Comparison of ENCODE assay signal across 9 cellular contexts in the genomic region with DNA sequence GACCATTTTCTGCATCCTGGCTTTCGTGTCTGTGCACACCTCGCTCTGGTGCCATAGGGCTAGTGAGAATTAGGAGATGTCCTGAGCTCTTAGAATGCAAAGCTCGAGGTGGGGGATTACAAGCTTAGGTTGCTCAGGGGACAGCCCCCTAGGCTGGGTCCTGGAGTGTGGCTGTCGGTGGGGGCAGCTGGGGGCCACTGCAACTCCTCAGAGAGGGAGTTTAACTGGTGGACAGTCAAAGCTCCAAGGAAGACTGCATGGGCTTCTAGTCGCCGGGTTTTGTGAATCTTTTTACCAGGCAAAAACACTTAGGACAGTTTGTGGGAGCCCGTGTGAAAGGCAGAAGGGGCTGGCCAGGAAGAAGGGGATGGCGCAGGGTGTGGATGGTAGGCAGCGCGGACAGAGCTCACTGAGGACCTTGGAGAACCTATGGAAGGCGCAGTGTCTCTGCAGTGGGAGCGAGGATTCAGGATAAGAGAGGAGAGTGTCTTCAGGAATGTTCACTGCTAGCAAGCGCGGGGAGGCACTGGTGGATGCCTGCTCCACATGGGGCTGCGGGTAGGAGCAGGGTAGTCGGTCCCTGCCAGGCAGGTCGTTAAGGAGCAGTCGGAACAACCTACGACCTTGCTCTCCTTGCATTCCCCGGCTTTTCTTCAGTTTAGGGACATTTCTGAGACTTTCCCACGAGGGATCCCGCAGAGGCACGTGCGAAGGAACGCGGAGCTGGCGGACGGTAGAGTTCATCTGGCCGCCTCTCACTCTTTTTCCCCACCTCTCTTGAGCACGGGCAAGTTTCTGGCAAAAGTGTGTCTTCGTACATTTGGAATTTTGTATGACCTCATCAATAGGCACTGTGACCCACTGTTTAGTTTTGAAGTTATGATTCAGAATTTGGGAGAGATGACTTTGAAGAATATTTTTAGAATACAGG. TPM values are rescaled to one million over a fixed set of nuclear protein-coding genes. Genes with fewer than 3 reads are reported as not detected.
DNase-seq lines count a peak whose midpoint lies in the region; ATAC-seq, FAIRE-seq and TF ChIP-seq lines count a peak whose summit lies in the region.
"Had no signal": no experiment of that assay in that cellular context is flagged by ENCODE, and none has a peak within 500 bp of the region (broad histone marks: within the 10 kb centered on the region; RNA-seq: fewer than 3 reads in every experiment).

No MANE protein-coding gene starts in this region.

- in situ Hi-C loops in mammary epithelial cell (cut with MboI; ENCODE audit: low sequenced_read_pairs in 2 of 2) (no loop called here), HepG2 (cut with HindIII; ENCODE audit: extremely low pct_ligation_motif_present, low pct_unique_long_range_greater_than_20kb) (no loop called here)

- TF ChIP-seq POLR2A in HepG2 (IDR thresholded peaks at IDR 0.05; ENCODE audit: insufficient read depth in 1 of 2, low read depth in 2 of 2, low read length in 2 of 2) (peak in 1 of 2 experiments; percentile 62; a peak in 2 of 4 replicates), suprapubic skin (IDR thresholded peaks at IDR 0.05) (no peak), GM18505 (IDR thresholded peaks at IDR 0.05; ENCODE audit: borderline replicate concordance, extremely low read depth, insufficient read depth, insufficient read length) (no peak)

- H3K27me3 ChIP-seq in HUES64 (ENCODE audit: insufficient read depth, low read length) (0 out of 2 replicates have a peak, but pooled peaks cover 3% of the 10 kb centered on the region), mammary epithelial cell (ENCODE audit: insufficient read depth, low read length) (no peaks in the 10 kb centered on the region), HepG2 (ENCODE audit: control insufficient read depth in 1 of 2, insufficient read depth in 2 of 2, low read length in 2 of 2) (no peaks in the 10 kb centered on the region), suprapubic skin (no peaks in the 10 kb centered on the region)

- BruUV-seq in mammary epithelial cell (replicated peaks; lab: Mats Ljungman, UMichigan) (no TSS peak), HepG2 (replicated peaks; lab: Mats Ljungman, UMichigan) (no TSS peak)

- ATAC-seq in HepG2 (no peak), GM18505 (IDR thresholded peaks at IDR 0.05; ENCODE audit: unreplicated experiment) (no peak)

- TF ChIP-seq RAD21 in HepG2 (CRISPR knock-in tag; IDR thresholded peaks at IDR 0.05) = no peak

- H2AFZ ChIP-seq in mammary epithelial cell (ENCODE audit: low read depth, low read length) (peak overlapping the region; percentile 68), HepG2 (ENCODE audit: low read length) (no peak overlapping the region)

- CTCF ChIA-PET in mammary epithelial cell (lab: Charles Lee; ENCODE audit: low non-redundant PET) = interaction anchor here (0.5 kb wide), 1 partner anchor 179 kb away, joined by 3 read pairs; no protein-coding TSS in a partner anchor
- CTCF ChIA-PET in HepG2 (lab: Yijun Ruan, JAX; ENCODE audit: low intra/inter-chr PET ratio, low total read pairs) = no interaction called here

- intact Hi-C loops in mammary epithelial cell (cut with micrococcal nuclease) (loop anchor here (5.0 kb wide), 1 partner anchor 77 kb away; no protein-coding TSS in a partner anchor), HepG2 (cut with micrococcal nuclease; ENCODE audit: unreplicated experiment) (loop anchor here (5.0 kb wide), 1 partner anchor 77 kb away; no protein-coding TSS in a partner anchor)

- peak overlapping the region; percentile 83 for H3K4me2 ChIP-seq in mammary epithelial cell (ENCODE audit: insufficient read depth, low read depth, low read length)
- H3K4me2 ChIP-seq in HepG2 (ENCODE audit: low read depth, low read length) = peak overlapping the region; percentile 94

- DNase-seq in mammary epithelial cell = peak; percentile 73
- DNase-seq in HepG2 (ENCODE audit: low spot score) = no peak
- no peak for DNase-seq in suprapubic skin (ENCODE audit: low spot score in 2 of 2)
- DNase-seq in central memory CD4-positive, alpha-beta T cell = no peak
- DNase-seq in NCI-H2171 (lab: John Stamatoyannopoulos, UW) = no peak
- DNase-seq: activated naive CD8-positive, alpha-beta T cell treated with anti-CD3 and anti-CD28 coated beads, Interleukin-2, amount 10 ng/mL, durations not matched to agents 7 days and 5 days; SHP77 treated with DMSO at 0.1 percent for 48 hours had no signal

- dilution Hi-C loops in mammary epithelial cell (cut with HindIII; ENCODE audit: low sequenced_read_pairs) = loop anchor here (5.0 kb wide), 1 partner anchor 52 kb away; no protein-coding TSS in a partner anchor

- H3K4me1 ChIP-seq in HUES64 (ENCODE audit: insufficient read depth, low read length) (peaks cover 61% of the 10 kb centered on the region), mammary epithelial cell (ENCODE audit: insufficient read depth, low read length) (peaks cover 18% of the 10 kb centered on the region), HepG2 (ENCODE audit: insufficient read depth, low read length) (peaks cover 77% of the 10 kb centered on the region), suprapubic skin (peaks cover 58% of the 10 kb centered on the region)

- 27% methylated on average over 31 of the region's 31 CpGs for WGBS in HUES64
- WGBS in mammary epithelial cell (ENCODE audit: low coverage, missing lambda C conversion rate) = 11% methylated on average over 30 of the region's 31 CpGs
- WGBS in HepG2 (ENCODE audit: low lambda C conversion rate) = 35% methylated on average over 26 of the region's 31 CpGs
- 59% methylated on average over 31 of the region's 31 CpGs for WGBS in suprapubic skin

- H3K36me3 ChIP-seq in HUES64 (ENCODE audit: insufficient read depth, low read length) (no peaks in the 10 kb centered on the region), mammary epithelial cell (ENCODE audit: insufficient read depth, low read length) (no peaks in the 10 kb centered on the region), HepG2 (replicated peaks in 1 of 2; ENCODE audit: control insufficient read depth in 1 of 2, insufficient read depth in 2 of 2, low read length in 2 of 2) (peaks cover 8 to 13% of the 10 kb centered on the region in 2 experiments), suprapubic skin (peaks cover 6% of the 10 kb centered on the region)

- H3K79me2 ChIP-seq in mammary epithelial cell (ENCODE audit: insufficient read depth, low read length) (peaks cover 9% of the 10 kb centered on the region), HepG2 (ENCODE audit: insufficient read depth, low read length) (peaks cover 18% of the 10 kb centered on the region)

- no peak for TF ChIP-seq CTCF in mammary epithelial cell (conservative IDR thresholded peaks at IDR 0.05 in 1 of 2, IDR thresholded peaks at IDR 0.05 in 1 of 2; ENCODE audit: extremely low read depth in 1 of 2, insufficient read depth in 1 of 2, low read depth in 1 of 2, low read length in 2 of 2)
- no peak for TF ChIP-seq CTCF in HepG2 (CRISPR knock-in tag; IDR thresholded peaks at IDR 0.05)
- no peak for TF ChIP-seq CTCF in suprapubic skin (IDR thresholded peaks at IDR 0.05)

- H3K4me3 ChIP-seq in HUES64 (ENCODE audit: low read length) (peak overlapping the region; percentile 40), mammary epithelial cell (replicated peaks in 1 of 3; ENCODE audit: insufficient read depth in 1 of 3, low read depth in 2 of 3, low read length in 3 of 3) (peak overlapping the region; percentile 43 to 81 (median 65)), HepG2 (replicated peaks in 1 of 3; ENCODE audit: insufficient read depth in 1 of 3, low read depth in 2 of 3, low read length in 3 of 3) (peak overlapping the region; percentile 46 to 70 (median 60)), suprapubic skin (peak overlapping the region; percentile 40)

- no peak for FAIRE-seq in HepG2 (lab: Jason Lieb, UNC)

- POLR2A ChIA-PET in HepG2 (lab: Yijun Ruan, JAX) = interaction anchor here (0.6 to 6.7 kb wide), 3 partner anchors 18 to 233 kb away, joined by 3 to 120 read pairs (median 4); no protein-coding TSS in a partner anchor

- TF ChIP-seq EP300 in HepG2 (IDR thresholded peaks at IDR 0.05; ENCODE audit: low read depth in 2 of 2, low read length in 2 of 2) (no peak), HepG2 (CRISPR knock-in tag; IDR thresholded peaks at IDR 0.05; ENCODE audit: borderline replicate concordance) (no peak), suprapubic skin (IDR thresholded peaks at IDR 0.05) (no peak)

- no peaks in the 10 kb centered on the region for H4K20me1 ChIP-seq in mammary epithelial cell (ENCODE audit: insufficient read depth, low read length)
- peaks cover 5% of the 10 kb centered on the region; the same call in 1 of the 2 replicates for H4K20me1 ChIP-seq in HepG2 (ENCODE audit: insufficient read depth, low read length)

- H3K27ac ChIP-seq in HUES64 (ENCODE audit: low read depth, low read length) (0 out of 2 replicates have a peak overlapping the region, but pooled peaks have one; percentile 20), mammary epithelial cell (ENCODE audit: insufficient read depth, low read depth, low read length) (peak overlapping the region; percentile 99), HepG2 (ENCODE audit: extremely low read length, insufficient read depth, low read length) (peak overlapping the region; percentile 87), suprapubic skin (peak overlapping the region; percentile 81)

- H3K9me3 ChIP-seq in HUES64 (ENCODE audit: insufficient read depth, low read depth, low read length) (no peaks in the 10 kb centered on the region), mammary epithelial cell (replicated peaks; ENCODE audit: insufficient read depth, low read length) (no peaks in the 10 kb centered on the region), HepG2 (ENCODE audit: low read length) (no peaks in the 10 kb centered on the region), suprapubic skin (no peaks in the 10 kb centered on the region)

- peak overlapping the region; percentile 58; the same call in 1 of the 2 replicates for H3K9ac ChIP-seq in HUES64 (ENCODE audit: low read depth, low read length)
- H3K9ac ChIP-seq in mammary epithelial cell (ENCODE audit: insufficient read depth, low read length) = peak overlapping the region; percentile 98
- H3K9ac ChIP-seq in HepG2 (ENCODE audit: insufficient read depth, low read depth, low read length) = peak overlapping the region; percentile 87

RNA-seq across cellular contexts. Expression of a gene that starts 12.9 kb away (rescaled TPM):
- polyA plus RNA-seq in HUES64 (2013, experiment 1 of 2) = 0.30 TPM
- not detected for polyA plus RNA-seq in HUES64 (2013, experiment 2 of 2)
- total RNA-seq in mammary epithelial cell (under 1 TPM; 0.19 to 0.33 TPM), HepG2 (2016; rRNA removed; fragmentation: Illumina TruSeq; extraction: Trizol) (0.35 TPM in 1 of 2 replicates, not detected in the other), suprapubic skin (1 to 10 TPM in 1 of 4 donors, under 1 TPM in 3; 0.34 to 1.7 (median 0.58) TPM)
- polyA plus RNA-seq in mammary epithelial cell (0.08 TPM), HepG2 (2011; rRNA removed) (not detected in 2 replicates)
- not detected for polyA minus RNA-seq in mammary epithelial cell
- total RNA-seq in HepG2 (2016; cell fraction: cytosol; rRNA removed; fragmentation: Illumina TruSeq; extraction: Trizol; ENCODE audit: low read depth) = not detected in 2 replicates
- 0.22 TPM in 1 of 2 replicates, not detected in the other for total RNA-seq in HepG2 (2016; cell fraction: insoluble cytoplasmic fraction; rRNA removed; fragmentation: Illumina TruSeq; extraction: Trizol)
- not detected in 2 replicates for total RNA-seq in HepG2 (2016; cell fraction: membrane; rRNA removed; fragmentation: Illumina TruSeq; extraction: Trizol)
- total RNA-seq in HepG2 (2016; cell fraction: nucleus; rRNA removed; fragmentation: Illumina TruSeq; extraction: Trizol) = 0.50 and 0.84 TPM in 2 replicates
- not detected in 2 replicates for polyA plus RNA-seq in HepG2 (2011; cell fraction: cytosol; rRNA removed)
- polyA plus RNA-seq in HepG2 (2011; cell fraction: nucleus; rRNA removed) = 0.16 and 0.17 TPM in 2 replicates
- not detected in 2 replicates for polyA plus RNA-seq in HepG2 (2012)
- polyA plus RNA-seq in HepG2 (2016; cell fraction: cytosol; fragmentation: Illumina TruSeq; extraction: Trizol; ENCODE audit: low read depth) = not detected in 2 replicates
- polyA plus RNA-seq in HepG2 (2016; cell fraction: insoluble cytoplasmic fraction; fragmentation: Illumina TruSeq; extraction: Trizol; ENCODE audit: low read depth) = not detected in 2 replicates
- polyA plus RNA-seq in HepG2 (2016; cell fraction: membrane; fragmentation: Illumina TruSeq; extraction: Trizol; ENCODE audit: low read depth) = not detected in 2 replicates
- not detected in 2 replicates for polyA plus RNA-seq in HepG2 (2016; cell fraction: nucleus; fragmentation: Illumina TruSeq; extraction: Trizol; ENCODE audit: insufficient read depth, low read depth)
- polyA minus RNA-seq in HepG2 (2011; rRNA and poly(A)+ RNA removed; ENCODE audit: low replicate concordance) = not detected in 2 replicates
- not detected in 2 replicates for polyA minus RNA-seq in HepG2 (2011; cell fraction: cytosol; rRNA and poly(A)+ RNA removed)
- 1.1 and 1.4 TPM in 2 replicates for polyA minus RNA-seq in HepG2 (2011; cell fraction: nucleus; rRNA and poly(A)+ RNA removed)

Comparison
In these comparisons a context has a peak if more than half of its experiments do, and no peak if none do; other contexts are left out.
1. H3K27ac ChIP-seq: peak in every context shown above with its lines; median percentile 99 in mammary epithelial cell; 87 in HepG2; 81 in suprapubic skin; 20 in HUES64.